In genomic region chr18:3046216-3046808, GRCh38 we compare ENCODE assay signal across 14 cellular contexts. TPM values are rescaled to one million over a fixed set of nuclear protein-coding genes. Genes with fewer than 3 reads are reported as not detected.
DNase-seq lines count a peak whose midpoint lies in the region; ATAC-seq and TF ChIP-seq lines count a peak whose summit lies in the region.
"Had no signal": no experiment of that assay in that cellular context is flagged by ENCODE, and none has a peak within 500 bp of the region (broad histone marks: within the 10 kb centered on the region; RNA-seq: fewer than 3 reads in every experiment).

No MANE protein-coding gene starts in this region.

- H3K36me3 ChIP-seq in naive thymus-derived CD4-positive, alpha-beta T cell (ENCODE audit: control insufficient read depth in 2 of 3, insufficient read depth in 3 of 3, low read length in 3 of 3), result no peaks in the 10 kb centered on the region
- H3K36me3 ChIP-seq: gastroesophageal sphincter, right lobe of liver, suprapubic skin had no signal

- no peaks in the 10 kb centered on the region for H3K9me3 Mint-ChIP-seq in T-helper 1 cell treated with Interleukin-12 subunit alpha and Interleukin-12 subunit beta and Interleukin-4 antibody, amounts not matched to agents 30 μg/mL and 1 μg/mL, for 36 hours
- H3K9me3 Mint-ChIP-seq in naive thymus-derived CD4-positive, alpha-beta T cell, result no peaks in the 10 kb centered on the region
- H3K9me3 Mint-ChIP-seq: CD8-positive, alpha-beta memory T cell had no signal

- DNase-seq in GM13976 (ENCODE audit: low spot score), result peak; percentile 44
- DNase-seq in naive thymus-derived CD4-positive, alpha-beta T cell, result no peak
- no peak for DNase-seq in NCI-H2171 treated with DMSO at 0.1 percent for 48 hours (lab: John Stamatoyannopoulos, UW)
- DNase-seq in omental fat pad (ENCODE audit: low spot score), result no peak
- no peak for DNase-seq in 8988T
- DNase-seq: CD8-positive, alpha-beta memory T cell; effector CD8-positive, alpha-beta T cell; GDM1; kidney had no signal

- H3K4me3 ChIP-seq in naive thymus-derived CD4-positive, alpha-beta T cell (ENCODE audit: low read length), result no peak overlapping the region
- H3K4me3 ChIP-seq: gastroesophageal sphincter, right lobe of liver, suprapubic skin had no signal

- H3K27ac Mint-ChIP-seq in T-helper 1 cell treated with Interleukin-12 subunit alpha and Interleukin-12 subunit beta and Interleukin-4 antibody, amounts not matched to agents 30 μg/mL and 1 μg/mL, for 36 hours, result peak overlapping the region; percentile 71
- H3K27ac Mint-ChIP-seq in naive thymus-derived CD4-positive, alpha-beta T cell, result peak overlapping the region in 7 of 9 donors; percentile 22 to 78 (median 65)

- H3K4me1 ChIP-seq in naive thymus-derived CD4-positive, alpha-beta T cell (ENCODE audit: control insufficient read depth in 2 of 2, insufficient read depth in 2 of 2, low read length in 2 of 2), result peaks cover 0 to 7% of the 10 kb centered on the region in 2 donors

- H3K4me3 Mint-ChIP-seq in T-helper 1 cell treated with Interleukin-12 subunit alpha and Interleukin-12 subunit beta and Interleukin-4 antibody, amounts not matched to agents 30 μg/mL and 1 μg/mL, for 36 hours, result no peak overlapping the region
- no peak overlapping the region for H3K4me3 Mint-ChIP-seq in naive thymus-derived CD4-positive, alpha-beta T cell
- H3K4me3 Mint-ChIP-seq: CD8-positive, alpha-beta memory T cell had no signal

- no peaks in the 10 kb centered on the region for H3K36me3 Mint-ChIP-seq in T-helper 1 cell treated with Interleukin-12 subunit alpha and Interleukin-12 subunit beta and Interleukin-4 antibody, amounts not matched to agents 30 μg/mL and 1 μg/mL, for 36 hours (ENCODE audit: low read depth)
- H3K36me3 Mint-ChIP-seq in naive thymus-derived CD4-positive, alpha-beta T cell, result no peaks in the 10 kb centered on the region
- H3K36me3 Mint-ChIP-seq: CD8-positive, alpha-beta memory T cell had no signal

- in situ Hi-C loops in GM13976 (cut with MboI; ENCODE audit: low sequenced_read_pairs, unreplicated experiment), result no loop called here

- peak; percentile 69 for ATAC-seq in GM18873 (IDR thresholded peaks at IDR 0.05; ENCODE audit: low FRiP score, unreplicated experiment)
- no peak for ATAC-seq in naive thymus-derived CD4-positive, alpha-beta T cell
- ATAC-seq in omental fat pad (ENCODE audit: low FRiP score), result no peak
- ATAC-seq: gastroesophageal sphincter had no signal

- H3K27ac ChIP-seq in naive thymus-derived CD4-positive, alpha-beta T cell (ENCODE audit: low read depth, low read length), result no peak overlapping the region
- H3K27ac ChIP-seq: gastroesophageal sphincter, right lobe of liver, suprapubic skin had no signal

- intact Hi-C loops in naive thymus-derived CD4-positive, alpha-beta T cell (cut with micrococcal nuclease), result no loop called here

- H3K4me1 Mint-ChIP-seq in T-helper 1 cell treated with Interleukin-12 subunit alpha and Interleukin-12 subunit beta and Interleukin-4 antibody, amounts not matched to agents 30 μg/mL and 1 μg/mL, for 36 hours (ENCODE audit: low read depth), result peaks cover 17% of the 10 kb centered on the region
- peaks cover 13 to 35% (median 29%) of the 10 kb centered on the region in 7 donors for H3K4me1 Mint-ChIP-seq in naive thymus-derived CD4-positive, alpha-beta T cell

- POLR2A ChIA-PET in naive thymus-derived CD4-positive, alpha-beta T cell (lab: Charles Lee), result interaction anchor here (0.6 to 1.2 kb wide), 3 partner anchors 27 to 416 kb away, joined by 3 to 4 read pairs (median 3); no protein-coding TSS in a partner anchor

- H3K27me3 ChIP-seq in naive thymus-derived CD4-positive, alpha-beta T cell (ENCODE audit: control insufficient read depth in 2 of 2, insufficient read depth in 2 of 2, low read length in 2 of 2), result no peaks in the 10 kb centered on the region
- H3K27me3 ChIP-seq: gastroesophageal sphincter, right lobe of liver, suprapubic skin had no signal

- no peaks in the 10 kb centered on the region for H3K27me3 Mint-ChIP-seq in T-helper 1 cell treated with Interleukin-12 subunit alpha and Interleukin-12 subunit beta and Interleukin-4 antibody, amounts not matched to agents 30 μg/mL and 1 μg/mL, for 36 hours (ENCODE audit: low read depth)
- H3K27me3 Mint-ChIP-seq in naive thymus-derived CD4-positive, alpha-beta T cell, result no peaks in the 10 kb centered on the region

- CTCF ChIA-PET in naive thymus-derived CD4-positive, alpha-beta T cell (lab: Charles Lee), result interaction anchor here (1.2 kb wide), 1 partner anchor 16 kb away, joined by 4 read pairs; no protein-coding TSS in a partner anchor

- TF ChIP-seq CTCF in GM13976 (IDR thresholded peaks at IDR 0.05; ENCODE audit: borderline replicate concordance, control extremely low read depth, extremely low read depth, insufficient read depth, missing control alignments) (no peak), omental fat pad (IDR thresholded peaks at IDR 0.05) (no peak)

- no peaks in the 10 kb centered on the region for H3K9me3 ChIP-seq in naive thymus-derived CD4-positive, alpha-beta T cell (ENCODE audit: control insufficient read depth in 2 of 3, low read length in 3 of 3)
- H3K9me3 ChIP-seq: gastroesophageal sphincter, right lobe of liver, suprapubic skin had no signal

RNA-seq across cellular contexts. Expression of gene LPIN2, which starts 33.4 kb away (rescaled TPM):
- 100 to 1,000 TPM in 1 of 5 experiments, 10 to 100 TPM in 4; 58.8 to 133 (median 73.6) TPM for total RNA-seq in naive thymus-derived CD4-positive, alpha-beta T cell
- polyA plus RNA-seq in naive thymus-derived CD4-positive, alpha-beta T cell, result 10 to 100 TPM; 63.7 to 73.1 TPM
- 10 to 100 TPM; 21.3 to 35.5 (median 31.7) TPM for total RNA-seq in omental fat pad
